Comparison of ENCODE assay signal across 23 cellular contexts in the genomic region with DNA sequence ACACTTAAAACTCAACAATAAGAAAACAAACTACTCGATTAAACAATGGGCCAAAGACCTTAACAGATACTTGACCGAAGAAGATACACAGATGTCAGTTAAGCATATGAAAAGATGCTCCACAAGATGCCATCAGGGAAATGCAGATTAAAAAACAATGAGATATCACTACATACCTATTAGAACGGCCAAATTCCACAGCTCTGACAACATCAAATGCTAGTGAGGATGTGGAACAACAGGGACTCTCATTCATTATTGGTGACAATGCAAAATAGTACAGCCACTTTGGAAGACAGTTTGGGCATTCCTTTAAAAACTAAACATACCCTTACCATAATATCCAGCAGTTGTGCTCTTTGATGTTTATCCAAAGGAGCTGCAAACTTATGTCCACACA.
"Had no signal": no experiment of that assay in that cellular context is flagged by ENCODE, and none has a peak within 500 bp of the region (broad histone marks: within the 10 kb centered on the region; RNA-seq: fewer than 3 reads in every experiment).

No MANE protein-coding gene starts in this region.

- DNase-seq: KBM-7; NCI-H1092; NCI-H1105 treated with DMSO at 0.1 percent for 48 hours; NCI-H1417 treated with DMSO at 0.1 percent for 48 hours; NCI-H146; NCI-H1694 treated with DMSO at 0.1 percent for 48 hours; NCI-H1930; NCI-H2081; NCI-H2107; NCI-H2227 treated with DMSO at 0.1 percent for 48 hours; NCI-H446; NCI-H510A; NCI-H524 treated with DMSO at 0.1 percent for 48 hours; NCI-H69; NCI-H774; NK-92 treated with Interleukin-12 subunit alpha and Interleukin-12 subunit beta, amount 100 ng/mL, for 24 hours; PC-9; Peyer's patch; SIG-M5; SK-N-SH; SW 1271; T-cell had no signal

- H3K4me2 ChIP-seq: PC-9, SK-N-SH had no signal

- H3K9me2 ChIP-seq: SK-N-SH had no signal

- H3K9ac ChIP-seq: SK-N-SH had no signal

- H3K4me3 ChIP-seq: PC-9, Peyer's patch had no signal

- ATAC-seq: Right ventricle myocardium inferior, T-cell had no signal

- H3K27me3 ChIP-seq: Peyer's patch had no signal

- H3K9me3 ChIP-seq: Peyer's patch, SK-N-SH had no signal

- H3K4me1 ChIP-seq: Peyer's patch had no signal

- H3K27ac ChIP-seq: PC-9, Peyer's patch had no signal

- H2AFZ ChIP-seq: PC-9 had no signal

- H3K36me3 ChIP-seq: Peyer's patch had no signal
